ENCODE assay signal across 27 cellular contexts in the genomic region with DNA sequence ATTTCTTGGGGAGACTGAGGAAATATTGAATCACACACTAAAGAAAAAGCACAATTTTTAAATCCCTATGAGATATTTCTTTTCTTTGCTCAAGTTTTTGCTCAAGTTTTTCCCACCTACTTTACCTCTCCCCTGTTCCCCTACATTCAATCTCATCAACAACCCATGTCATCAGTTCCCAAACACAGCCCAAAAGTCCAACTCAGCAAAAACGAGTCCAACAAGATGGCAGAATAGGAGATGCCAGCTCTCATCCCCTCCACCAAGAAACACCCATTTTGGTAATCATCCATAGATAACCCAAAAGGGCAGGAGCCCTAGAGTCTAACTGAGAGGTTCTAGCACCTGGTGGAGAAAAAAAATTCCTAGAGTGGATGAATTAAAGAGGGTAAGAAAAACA.
"Had no signal": no experiment of that assay in that cellular context is flagged by ENCODE, and none has a peak within 500 bp of the region (broad histone marks: within the 10 kb centered on the region; RNA-seq: fewer than 3 reads in every experiment).

No MANE protein-coding gene starts in this region.

- H3K27me3 Mint-ChIP-seq: stimulated activated naive CD8-positive, alpha-beta T cell treated with anti-CD3 and anti-CD28 coated beads, Interleukin-15, amount 100 ng/mL, for 72 hours; stimulated activated naive CD8-positive, alpha-beta T cell treated with anti-CD3 and anti-CD28 coated beads, Interleukin-15, Interleukin-2, amounts not matched to agents 100 ng/mL and 50 ng/mL, for 24 hours; type B pancreatic cell had no signal

- H3K9me3 Mint-ChIP-seq: stimulated activated naive CD8-positive, alpha-beta T cell treated with anti-CD3 and anti-CD28 coated beads, Interleukin-15, amount 100 ng/mL, for 72 hours; stimulated activated naive CD8-positive, alpha-beta T cell treated with anti-CD3 and anti-CD28 coated beads, Interleukin-15, Interleukin-2, amounts not matched to agents 100 ng/mL and 50 ng/mL, for 24 hours; type B pancreatic cell had no signal

- ATAC-seq: stimulated activated memory B cell treated with anti-CD40 and anti-IgM and Interleukin-4, amounts not matched to agents 10 μg/mL and 1 μg/mL and 100 μg/mL, for 72 hours; stimulated activated naive B cell treated with anti-CD40 and anti-IgM and Interleukin-4, amounts not matched to agents 10 μg/mL and 1 μg/mL and 100 μg/mL, for 72 hours; stimulated activated naive CD8-positive, alpha-beta T cell treated with anti-CD3 and anti-CD28 coated beads, Interleukin-15, amount 100 ng/mL, for 72 hours; stimulated activated naive CD8-positive, alpha-beta T cell treated with anti-CD3 and anti-CD28 coated beads, Interleukin-15, Interleukin-2, amounts not matched to agents 100 U/mL and 50 U/mL, for 24 hours; upper lobe of right lung had no signal

- H3K27me3 ChIP-seq: stomach, suprapubic skin, testis, thyroid gland, tibial artery, tibial nerve, transverse colon, upper lobe of left lung, upper lobe of right lung, uterus, vagina had no signal

- H3K36me3 ChIP-seq: stomach, suprapubic skin, thoracic aorta, thyroid gland, tibial artery, tibial nerve, transverse colon, upper lobe of left lung, upper lobe of right lung, uterus, vagina had no signal

- H3K36me3 Mint-ChIP-seq: stimulated activated memory B cell treated with anti-CD40 and anti-IgM and Interleukin-4, amounts not matched to agents 10 μg/mL and 1 μg/mL and 100 μg/mL, for 72 hours; type B pancreatic cell had no signal

- H3K4me1 Mint-ChIP-seq: stimulated activated naive CD8-positive, alpha-beta T cell treated with anti-CD3 and anti-CD28 coated beads, Interleukin-15, amount 100 ng/mL, for 72 hours had no signal

- H3K4me1 ChIP-seq: stomach, testis, thyroid gland, tibial artery, tibial nerve, transverse colon, upper lobe of left lung, upper lobe of right lung, uterus, vagina had no signal

- H3K27ac ChIP-seq: stomach, suprapubic skin, testis, thoracic aorta, thyroid gland, tibial artery, tibial nerve, transverse colon, upper lobe of left lung, upper lobe of right lung, uterus, vagina had no signal

- H3K9me3 ChIP-seq: stomach, suprapubic skin, testis, thoracic aorta, thyroid gland, tibial artery, tibial nerve, transverse colon, upper lobe of left lung, upper lobe of right lung, uterus, vagina had no signal

- H3K4me3 Mint-ChIP-seq: stimulated activated memory B cell treated with anti-CD40 and anti-IgM and Interleukin-4, amounts not matched to agents 10 μg/mL and 1 μg/mL and 100 μg/mL, for 72 hours; stimulated activated naive B cell treated with anti-CD40 and anti-IgM and Interleukin-4, amounts not matched to agents 10 μg/mL and 1 μg/mL and 100 μg/mL, for 72 hours; stimulated activated naive CD8-positive, alpha-beta T cell treated with anti-CD3 and anti-CD28 coated beads, Interleukin-15, amount 100 ng/mL, for 72 hours; stimulated activated naive CD8-positive, alpha-beta T cell treated with anti-CD3 and anti-CD28 coated beads, Interleukin-15, Interleukin-2, amounts not matched to agents 100 ng/mL and 50 ng/mL, for 24 hours; type B pancreatic cell had no signal

- H3K4me3 ChIP-seq: stomach, suprapubic skin, testis, thoracic aorta, thyroid gland, tibial artery, tibial nerve, transverse colon, upper lobe of left lung, upper lobe of right lung, uterus, vagina had no signal

- H3K27ac Mint-ChIP-seq: stimulated activated memory B cell treated with anti-CD40 and anti-IgM and Interleukin-4, amounts not matched to agents 10 μg/mL and 1 μg/mL and 100 μg/mL, for 72 hours; stimulated activated naive B cell treated with anti-CD40 and anti-IgM and Interleukin-4, amounts not matched to agents 10 μg/mL and 1 μg/mL and 100 μg/mL, for 72 hours; stimulated activated naive CD8-positive, alpha-beta T cell treated with anti-CD3 and anti-CD28 coated beads, Interleukin-15, Interleukin-2, amounts not matched to agents 100 ng/mL and 50 ng/mL, for 24 hours; type B pancreatic cell had no signal

- DNase-seq: stimulated activated CD4-positive, alpha-beta T cell treated with anti-CD3 and anti-CD28 coated beads, Interleukin-2, amount 100 ng/mL, for 48 hours; stimulated activated CD4-positive, alpha-beta T cell treated with anti-CD3 and anti-CD28 coated beads, Interleukin-4, amount 100 ng/mL, for 1 hour; stimulated activated CD4-positive, alpha-beta T cell treated with anti-CD3 and anti-CD28 coated beads, Interleukin-4, amount 100 ng/mL, for 24 hours; stimulated activated CD4-positive, alpha-beta T cell treated with anti-CD3 and anti-CD28 coated beads, Interleukin-4, amount 100 ng/mL, for 4 hours; stimulated activated CD8-positive, alpha-beta memory T cell treated with anti-CD3 and anti-CD28 coated beads, Interleukin-4, amount 100 ng/mL, for 48 hours; stimulated activated naive B cell treated with anti-CD40 and anti-IgM and Interleukin-4, amounts not matched to agents 10 μg/mL and 1 μg/mL and 100 μg/mL, for 72 hours; stimulated activated naive CD4-positive, alpha-beta T cell; stimulated activated naive CD4-positive, alpha-beta T cell treated with Interleukin-2 at 50 U/mL for 16 hours; stimulated activated naive CD8-positive, alpha-beta T cell treated with anti-CD3 and anti-CD28 coated beads, Interleukin-15, amount 100 ng/mL, for 72 hours; stimulated activated naive CD8-positive, alpha-beta T cell treated with anti-CD3 and anti-CD28 coated beads, Interleukin-15, Interleukin-2, amounts not matched to agents 100 U/mL and 50 U/mL, for 24 hours; stomach; substantia nigra; testis; thyroid gland; tibial artery; transverse colon; trophoblast cell; upper lobe of left lung; upper lobe of right lung; uterus had no signal
